In genomic region chr11:126359431-126360048, GRCh38 we compare ENCODE assay signal across 8 cellular contexts. TPM values are rescaled to one million over a fixed set of nuclear protein-coding genes. Genes with fewer than 3 reads are reported as not detected.
DNase-seq lines count a peak whose midpoint lies in the region; ATAC-seq and TF ChIP-seq lines count a peak whose summit lies in the region.

No MANE protein-coding gene starts in this region.

- H3K9me3 ChIP-seq in right cardiac atrium (ENCODE audit: control insufficient read depth, low read length) (no peaks in the 10 kb centered on the region), spleen (no peaks in the 10 kb centered on the region)

- H3K4me3 Mint-ChIP-seq in HFFc6, result no peak overlapping the region

- H3K4me3 ChIP-seq in right cardiac atrium (ENCODE audit: low read length) (no peak overlapping the region), spleen (peak overlapping the region in 1 of 8 donors; percentile 3)

- H3K4me1 Mint-ChIP-seq in HFFc6 (ENCODE audit: low read depth), result peaks cover 59% of the 10 kb centered on the region

- intact Hi-C loops in right cardiac atrium (cut with DNase I) (loop anchor here in 2 of 4 donors (5.0 kb wide), 2 partner anchors 42 to 53 kb away; no protein-coding TSS in a partner anchor), spleen (cut with DNase I; ENCODE audit: low total_unique reads) (no loop called here)

- TF ChIP-seq POLR2A in spleen (IDR thresholded peaks at IDR 0.05), result no peak

- H3K27me3 ChIP-seq in right cardiac atrium (ENCODE audit: control insufficient read depth, insufficient read depth), result no peaks in the 10 kb centered on the region
- H3K27me3 ChIP-seq in spleen (replicated peaks in 1 of 7), result no peaks in the 10 kb centered on the region

- peaks cover 2% of the 10 kb centered on the region; the same call in 1 of the 2 replicates for H3K27me3 Mint-ChIP-seq in HFFc6 (ENCODE audit: insufficient read depth)

- H3K4me1 ChIP-seq in right cardiac atrium (ENCODE audit: control insufficient read depth, insufficient read depth, low read length), result peaks cover 41% of the 10 kb centered on the region
- H3K4me1 ChIP-seq in spleen, result peaks cover 21 to 91% (median 68%) of the 10 kb centered on the region in 6 donors

- H3K27ac ChIP-seq in right cardiac atrium (ENCODE audit: low read length) (peak overlapping the region; percentile 21), spleen (peak overlapping the region in 7 of 8 donors; percentile 43 to 92 (median 88))

- no peaks in the 10 kb centered on the region for H3K9me3 Mint-ChIP-seq in HFFc6

- no peaks in the 10 kb centered on the region for H3K36me3 ChIP-seq in spleen

- TF ChIP-seq CTCF in HFFc6 (IDR thresholded peaks at IDR 0.05) (peak; percentile 41; the same call in 1 of the 2 replicates), spleen (IDR thresholded peaks at IDR 0.05 in 8 of 11, conservative IDR thresholded peaks at IDR 0.05 in 3 of 11) (no peak)

- H3K27ac Mint-ChIP-seq in HFFc6, result peak overlapping the region; percentile 40; the same call in 1 of the 2 replicates

- ATAC-seq in right cardiac atrium, result peak; percentile 27 to 48
- no peak for ATAC-seq in GM18870 (IDR thresholded peaks at IDR 0.05; ENCODE audit: unreplicated experiment)
- no peak for ATAC-seq in GM18867 (IDR thresholded peaks at IDR 0.05; ENCODE audit: unreplicated experiment)

- WGBS in right cardiac atrium, result 38% methylated on average over 16 of the region's 16 CpGs
- WGBS in spleen, 5 donors, result 57 to 71% (median 60%) methylated on average over 15 to 16 of the region's 16 CpGs

- peaks cover 3% of the 10 kb centered on the region; the same call in 1 of the 2 replicates for H3K36me3 Mint-ChIP-seq in HFFc6 (ENCODE audit: low read depth)

- DNase-seq in HFFc6 (no peak), astrocyte of the hippocampus (ENCODE audit: low read depth, low spot score) (peak; percentile 64), right cardiac atrium (peak; percentile 87 to 93 (median 93)), spleen (peak; percentile 76), NCI-H146 treated with DMSO at 0.1 percent for 48 hours (lab: John Stamatoyannopoulos, UW; ENCODE audit: unreplicated experiment) (no peak), amniotic stem cell (lab: John Stamatoyannopoulos, UW) (no peak)

RNA-seq across cellular contexts. Expression of gene ST3GAL4, which starts 4.1 kb away (rescaled TPM):
- total RNA-seq in HFFc6 (2021; fragmentation: NEBNext Ultra II Directional; extraction: Animal tissue kit (Norgen Biotek cat#: 25700)), result 10 to 100 TPM; 25.9 to 34.6 (median 30.0) TPM
- total RNA-seq in right cardiac atrium, result 10 to 100 TPM; 57.3 to 96.9 (median 65.4) TPM
- 57.5 TPM for polyA plus RNA-seq in right cardiac atrium
- 100 to 1,000 TPM in 1 of 7 donors, 10 to 100 TPM in 6; 41.2 to 102 (median 53.0) TPM for total RNA-seq in spleen
- polyA plus RNA-seq in spleen, result 10 to 100 TPM; 12.8 to 25.0 (median 22.4) TPM

RNA-seq across cellular contexts. Expression of gene DCPS, which starts 55.7 kb away (rescaled TPM):
- 10 to 100 TPM; 19.0 to 26.6 (median 24.3) TPM for total RNA-seq in HFFc6 (2021; fragmentation: NEBNext Ultra II Directional; extraction: Animal tissue kit (Norgen Biotek cat#: 25700))
- total RNA-seq in right cardiac atrium (10 to 100 TPM in 3 of 4 donors, 1 to 10 TPM in 1; 9.9 to 14.9 (median 10.4) TPM), spleen (10 to 100 TPM; 17.4 to 30.8 (median 21.1) TPM)
- polyA plus RNA-seq in right cardiac atrium (10.6 TPM), spleen (10 to 100 TPM; 23.9 to 35.2 (median 30.4) TPM)

Comparison
In these comparisons a context has a peak if more than half of its experiments do, and no peak if none do; other contexts are left out.
1. DNase-seq: peak in astrocyte of the hippocampus (single experiment), right cardiac atrium (3 of 3) and spleen (single experiment); none in HFFc6 (single experiment), NCI-H146 treated with DMSO at 0.1 percent for 48 hours (single experiment) and amniotic stem cell (single experiment).
2. ATAC-seq: peak in right cardiac atrium (2 of 2); none in GM18870 (single experiment) and GM18867 (single experiment).